In the genomic region with DNA sequence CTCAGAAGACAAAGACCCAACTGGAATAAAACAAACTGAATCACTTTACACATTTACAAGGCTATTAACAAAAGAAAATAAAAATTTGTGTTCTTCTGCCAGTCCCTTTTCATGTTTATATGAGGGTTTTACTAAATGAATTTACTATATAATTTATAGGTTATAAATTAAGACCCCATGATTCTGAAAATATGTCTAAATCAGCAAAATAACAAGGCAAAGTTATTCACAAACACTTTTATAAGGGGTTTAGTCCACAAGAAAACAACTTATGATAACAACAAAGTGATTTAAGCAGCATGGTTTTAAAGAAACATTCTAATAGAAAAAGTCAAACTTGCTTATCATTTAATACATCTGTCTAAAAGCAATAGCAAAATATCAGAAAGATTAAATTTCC, we compare ENCODE assay signal across 25 cellular contexts.
"Had no signal": no experiment of that assay in that cellular context is flagged by ENCODE, and none has a peak within 500 bp of the region (broad histone marks: within the 10 kb centered on the region; RNA-seq: fewer than 3 reads in every experiment).

No MANE protein-coding gene starts in this region.

- DNase-seq: colonic mucosa; effector CD8-positive, alpha-beta T cell; erythroblast; gastrocnemius medialis; head of caudate nucleus; left cardiac atrium; left lung; mesenchymal stem cell; naive thymus-derived CD4-positive, alpha-beta T cell; nucleus accumbens; posterior cingulate gyrus; psoas muscle; right cardiac atrium; stimulated activated CD4-positive, alpha-beta T cell treated with anti-CD3 and anti-CD28 coated beads, Interleukin-15, amount 100 ng/mL, for 24 hours; stimulated activated CD4-positive, alpha-beta T cell treated with anti-CD3 and anti-CD28 coated beads, Interleukin-2, amount 100 ng/mL, for 48 hours; stimulated activated naive B cell treated with anti-CD40 and anti-IgM and Interleukin-4, amounts not matched to agents 10 μg/mL and 1 μg/mL and 100 μg/mL, for 72 hours; upper lobe of right lung; uterus had no signal

- H3K36me3 ChIP-seq: uterus had no signal

- H3K9me3 Mint-ChIP-seq: dendritic cell treated with granulocyte-macrophage colony-stimulating factor and Interleukin-4, amounts not matched to agents 40 ng/mL and 50 ng/mL, for 4 days; mesothelial cell of epicardium; naive thymus-derived CD4-positive, alpha-beta T cell; nephron; stimulated activated naive B cell treated with anti-CD40 and anti-IgM and Interleukin-4, amounts not matched to agents 10 μg/mL and 1 μg/mL and 100 μg/mL, for 72 hours; stimulated activated naive CD8-positive, alpha-beta T cell treated with anti-CD3 and anti-CD28 coated beads, Interleukin-15, Interleukin-2, amounts not matched to agents 100 ng/mL and 50 ng/mL, for 24 hours had no signal

- H3K27me3 ChIP-seq: colonic mucosa, gastrocnemius medialis, left lung, tibial nerve, upper lobe of right lung, uterus had no signal

- H3K27ac Mint-ChIP-seq: dendritic cell treated with granulocyte-macrophage colony-stimulating factor and Interleukin-4, amounts not matched to agents 40 ng/mL and 50 ng/mL, for 4 days; mesothelial cell of epicardium; naive thymus-derived CD4-positive, alpha-beta T cell; nephron; stimulated activated naive B cell treated with anti-CD40 and anti-IgM and Interleukin-4, amounts not matched to agents 10 μg/mL and 1 μg/mL and 100 μg/mL, for 72 hours; stimulated activated naive CD8-positive, alpha-beta T cell treated with anti-CD3 and anti-CD28 coated beads, Interleukin-15, Interleukin-2, amounts not matched to agents 100 ng/mL and 50 ng/mL, for 24 hours had no signal

- H3K27me3 Mint-ChIP-seq: naive thymus-derived CD4-positive, alpha-beta T cell; stimulated activated naive B cell treated with anti-CD40 and anti-IgM and Interleukin-4, amounts not matched to agents 10 μg/mL and 1 μg/mL and 100 μg/mL, for 72 hours; stimulated activated naive CD8-positive, alpha-beta T cell treated with anti-CD3 and anti-CD28 coated beads, Interleukin-15, Interleukin-2, amounts not matched to agents 100 ng/mL and 50 ng/mL, for 24 hours had no signal

- H3K4me3 Mint-ChIP-seq: dendritic cell treated with granulocyte-macrophage colony-stimulating factor and Interleukin-4, amounts not matched to agents 40 ng/mL and 50 ng/mL, for 4 days; mesothelial cell of epicardium; naive thymus-derived CD4-positive, alpha-beta T cell; nephron; stimulated activated naive B cell treated with anti-CD40 and anti-IgM and Interleukin-4, amounts not matched to agents 10 μg/mL and 1 μg/mL and 100 μg/mL, for 72 hours; stimulated activated naive CD8-positive, alpha-beta T cell treated with anti-CD3 and anti-CD28 coated beads, Interleukin-15, Interleukin-2, amounts not matched to agents 100 ng/mL and 50 ng/mL, for 24 hours had no signal

- H3K4me3 ChIP-seq: colonic mucosa, gastrocnemius medialis, left lung, psoas muscle, skin epidermis, thoracic aorta, tibial nerve, upper lobe of right lung, uterus had no signal

- H3K9me3 ChIP-seq: colonic mucosa, gastrocnemius medialis, left lung, psoas muscle, thoracic aorta, tibial nerve, upper lobe of right lung, uterus had no signal

- H3K27ac ChIP-seq: colonic mucosa, gastrocnemius medialis, left lung, psoas muscle, skin epidermis, thoracic aorta, tibial nerve, upper lobe of right lung, uterus had no signal

- ATAC-seq: gastrocnemius medialis; left cardiac atrium; left lung; naive thymus-derived CD4-positive, alpha-beta T cell; psoas muscle; right cardiac atrium; stimulated activated naive B cell treated with anti-CD40 and anti-IgM and Interleukin-4, amounts not matched to agents 10 μg/mL and 1 μg/mL and 100 μg/mL, for 72 hours; upper lobe of right lung had no signal
